In genomic region chr10:132592790-132593788, GRCh38 we compare ENCODE assay signal across 8 cellular contexts. TPM values are rescaled to one million over a fixed set of nuclear protein-coding genes. Genes with fewer than 3 reads are reported as not detected.
DNase-seq lines count a peak whose midpoint lies in the region; ATAC-seq and TF ChIP-seq lines count a peak whose summit lies in the region.

No MANE protein-coding gene starts in this region.

- H3K4me3 Mint-ChIP-seq in activated naive CD4-positive, alpha-beta T cell treated with anti-CD3 and anti-CD28 coated beads, Interleukin-2, amount 50 U/mL, for 24 hours = peak overlapping the region; percentile 51

- H3F3A ChIP-seq in smooth muscle cell (ENCODE audit: low read depth) = no peaks in the 10 kb centered on the region

- H3K27ac ChIP-seq in smooth muscle cell (ENCODE audit: low read depth) = no peak overlapping the region

- 94% methylated on average over 17 of the region's 17 CpGs for WGBS in smooth muscle cell (ENCODE audit: low lambda C conversion rate)

- no peaks in the 10 kb centered on the region for H3K36me3 ChIP-seq in smooth muscle cell (ENCODE audit: low read depth)

- peak; percentile 40 for DNase-seq in activated CD4-positive, alpha-beta T cell treated with anti-CD3 and anti-CD28 coated beads for 48 hours
- DNase-seq in activated CD4-positive, alpha-beta T cell treated with anti-CD3 and anti-CD28 coated beads, Interleukin-2, amount 50 U/mL, for 48 hours = no peak
- DNase-seq in smooth muscle cell (lab: John Stamatoyannopoulos, UW; ENCODE audit: unreplicated experiment) = no peak
- DNase-seq in erythroblast (lab: John Stamatoyannopoulos, UW) = no peak
- DNase-seq in NCI-H187 (lab: John Stamatoyannopoulos, UW) = no peak
- DNase-seq in NCI-H524 treated with DMSO at 0.1 percent for 48 hours (lab: John Stamatoyannopoulos, UW) = no peak

- TF ChIP-seq CTCF in smooth muscle cell (IDR thresholded peaks at IDR 0.05; ENCODE audit: borderline replicate concordance, insufficient read depth, poor library complexity, severe bottlenecking) = no peak

- H3K9ac ChIP-seq in smooth muscle cell (ENCODE audit: low read depth) = no peak overlapping the region

- H3K9me3 ChIP-seq in smooth muscle cell (replicated peaks; ENCODE audit: low read depth) = no peaks in the 10 kb centered on the region

- TF ChIP-seq POLR2A in erythroblast (IDR thresholded peaks at IDR 0.05; ENCODE audit: low read length) = no peak

- peaks cover 100% of the 10 kb centered on the region for H4K20me1 ChIP-seq in smooth muscle cell (ENCODE audit: low read depth)

- H2AFZ ChIP-seq in smooth muscle cell (ENCODE audit: low read depth) = no peak overlapping the region

- peaks cover 15% of the 10 kb centered on the region for H3K4me1 ChIP-seq in smooth muscle cell (ENCODE audit: low read depth)

- H3K27ac Mint-ChIP-seq in activated naive CD4-positive, alpha-beta T cell treated with anti-CD3 and anti-CD28 coated beads, Interleukin-2, amount 50 U/mL, for 24 hours = peak overlapping the region; percentile 56

- H3K27me3 Mint-ChIP-seq in activated naive CD4-positive, alpha-beta T cell treated with anti-CD3 and anti-CD28 coated beads, Interleukin-2, amount 50 U/mL, for 24 hours = no peaks in the 10 kb centered on the region

- peaks cover 88% of the 10 kb centered on the region for H3K79me2 ChIP-seq in smooth muscle cell (ENCODE audit: low read depth)

- peak; percentile 72 for ATAC-seq in HG02981 (IDR thresholded peaks at IDR 0.05; ENCODE audit: unreplicated experiment)

- peaks cover 72% of the 10 kb centered on the region for H3K4me1 Mint-ChIP-seq in activated naive CD4-positive, alpha-beta T cell treated with anti-CD3 and anti-CD28 coated beads, Interleukin-2, amount 50 U/mL, for 24 hours

- H3K9me3 Mint-ChIP-seq in activated naive CD4-positive, alpha-beta T cell treated with anti-CD3 and anti-CD28 coated beads, Interleukin-2, amount 50 U/mL, for 24 hours = no peaks in the 10 kb centered on the region

- peak overlapping the region; percentile 19 for H3K4me2 ChIP-seq in smooth muscle cell

- H3K36me3 Mint-ChIP-seq in activated naive CD4-positive, alpha-beta T cell treated with anti-CD3 and anti-CD28 coated beads, Interleukin-2, amount 50 U/mL, for 24 hours = peaks cover 4% of the 10 kb centered on the region

- H3K4me3 ChIP-seq in smooth muscle cell = no peak overlapping the region

- H3K27me3 ChIP-seq in smooth muscle cell (ENCODE audit: low read depth) = no peaks in the 10 kb centered on the region

RNA-seq across cellular contexts. Expression of gene INPP5A, which starts 55.5 kb away (rescaled TPM):
- total RNA-seq in smooth muscle cell = 48.0 and 65.9 TPM in 2 replicates
- polyA plus RNA-seq in smooth muscle cell = 49.1 and 55.9 TPM in 2 replicates
